ENCODE assay signal across 1 cellular context in the genomic region with DNA sequence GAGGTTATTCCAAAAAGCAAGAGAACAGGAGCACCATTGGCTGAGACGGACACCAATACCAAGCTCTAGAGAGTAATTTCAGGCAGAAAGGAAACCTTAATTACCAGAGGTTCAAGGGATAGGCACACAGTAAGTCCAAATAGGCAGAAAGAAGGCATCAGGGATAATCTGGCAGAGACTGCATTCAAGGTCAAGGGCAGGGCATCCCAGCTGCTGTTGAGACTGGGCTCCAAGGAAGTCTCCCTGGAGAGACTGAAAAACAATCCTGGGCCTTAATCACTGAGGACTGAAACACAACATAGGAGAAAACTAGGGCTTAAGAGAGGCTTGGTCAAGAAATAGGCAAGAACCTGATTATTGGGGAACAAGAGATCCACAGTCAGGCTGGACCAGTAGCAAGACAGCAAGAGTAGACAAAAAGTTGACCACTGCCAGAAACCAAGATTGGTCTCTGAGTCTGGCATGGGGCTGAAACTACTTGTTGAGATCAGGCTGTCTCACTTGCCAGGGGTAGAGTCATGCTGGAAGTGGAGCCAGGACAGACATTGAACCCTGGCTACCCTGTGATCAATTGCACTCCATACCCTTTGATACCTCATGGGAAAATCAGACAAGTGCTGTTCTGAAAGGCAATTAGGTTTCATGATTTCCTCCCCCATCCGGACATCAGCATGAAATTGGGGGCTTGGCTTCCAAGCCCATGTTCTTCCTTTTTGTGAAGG.
TF ChIP-seq lines count a peak whose summit lies in the region.

No MANE protein-coding gene starts in this region.

TF ChIP-seq in H1, 55 proteins besides CTCF, POLR2A, EP300 and RAD21 (continued from another document):
- no peak for TF ChIP-seq GABPA (IDR thresholded peaks at IDR 0.05; ENCODE audit: borderline replicate concordance, insufficient read depth, low read length)
- TF ChIP-seq SIX5 (IDR thresholded peaks at IDR 0.05; ENCODE audit: low read depth, low read length), result no peak
- no peak for TF ChIP-seq JUN (IDR thresholded peaks at IDR 0.05; ENCODE audit: low read depth, low read length)
- no peak for TF ChIP-seq SP4 (IDR thresholded peaks at IDR 0.05; ENCODE audit: low read length)
- TF ChIP-seq CHD1 (IDR thresholded peaks at IDR 0.05; ENCODE audit: low read depth, low read length), result no peak
- TF ChIP-seq TAF1 (IDR thresholded peaks at IDR 0.05; ENCODE audit: low read depth, low read length), result no peak
- TF ChIP-seq ASH2L (IDR thresholded peaks at IDR 0.05; ENCODE audit: low read length), result no peak
TF ChIP-seq in H1: peak in this region for 0.
